Comparison of ENCODE assay signal across 9 cellular contexts in genomic region chr22:17972385-17973181, GRCh38. TPM values are rescaled to one million over a fixed set of nuclear protein-coding genes. Genes with fewer than 3 reads are reported as not detected.
DNase-seq lines count a peak whose midpoint lies in the region; ATAC-seq and TF ChIP-seq lines count a peak whose summit lies in the region.
"Had no signal": no experiment of that assay in that cellular context is flagged by ENCODE, and none has a peak within 500 bp of the region (broad histone marks: within the 10 kb centered on the region; RNA-seq: fewer than 3 reads in every experiment).

No MANE protein-coding gene starts in this region.

- H3K14ac ChIP-seq in neuronal stem cell (ENCODE audit: low read length): no peak overlapping the region

- H3K36me3 Mint-ChIP-seq in Caco-2 (ENCODE audit: insufficient read depth, unreplicated experiment): peaks cover 21% of the 10 kb centered on the region
- no peaks in the 10 kb centered on the region for H3K36me3 Mint-ChIP-seq in activated T-helper 17 cell treated with anti-CD3 and anti-CD28 coated beads, Interleukin-2, amount 50 U/mL, for 72 hours (ENCODE audit: low read depth)

- H2AK5ac ChIP-seq in neuronal stem cell (ENCODE audit: low read depth, low read length): peak overlapping the region; percentile 82

- peak; percentile 51 to 59 for DNase-seq in Caco-2
- DNase-seq in RWPE1 (ENCODE audit: low spot score): peak; percentile 42
- peak; percentile 89 for DNase-seq in fibroblast of the aortic adventitia (ENCODE audit: low read depth)
- no peak for DNase-seq in neuronal stem cell (ENCODE audit: low spot score)
- DNase-seq in NCI-H446 treated with DMSO at 0.1 percent for 48 hours (lab: John Stamatoyannopoulos, UW): no peak
- DNase-seq: NCI-H526 treated with DMSO at 0.1 percent for 48 hours had no signal

- H3K23ac ChIP-seq in neuronal stem cell (ENCODE audit: low read depth, low read length, poor library complexity): peak overlapping the region; percentile 70

- H2BK15ac ChIP-seq in neuronal stem cell (ENCODE audit: low read length): no peak overlapping the region

- H3K4me1 ChIP-seq in Caco-2 (peaks cover 51% of the 10 kb centered on the region), neuronal stem cell (ENCODE audit: control insufficient read depth in 2 of 2, insufficient read depth in 1 of 2, low read depth in 1 of 2, low read length in 2 of 2) (peaks cover 3 to 16% of the 10 kb centered on the region in 2 donors)

- H3K9me3 Mint-ChIP-seq in Caco-2 (ENCODE audit: unreplicated experiment): no peaks in the 10 kb centered on the region
- no peaks in the 10 kb centered on the region for H3K9me3 Mint-ChIP-seq in activated T-helper 17 cell treated with anti-CD3 and anti-CD28 coated beads, Interleukin-2, amount 50 U/mL, for 72 hours

- H3K18ac ChIP-seq in neuronal stem cell (ENCODE audit: low read length): peak overlapping the region; percentile 78

- peak overlapping the region; percentile 76 for H3K4me3 Mint-ChIP-seq in Caco-2 (ENCODE audit: unreplicated experiment)
- no peak overlapping the region for H3K4me3 Mint-ChIP-seq in activated T-helper 17 cell treated with anti-CD3 and anti-CD28 coated beads, Interleukin-2, amount 50 U/mL, for 72 hours

- peak overlapping the region; percentile 28 for H4K91ac ChIP-seq in neuronal stem cell (ENCODE audit: low read depth, low read length, poor library complexity)

- H3K9ac ChIP-seq in neuronal stem cell (ENCODE audit: low read depth, low read length, poor library complexity): no peak overlapping the region

- CTCF ChIA-PET in Caco-2 (lab: Charles Lee): no interaction called here
- CTCF ChIA-PET in RWPE1 (lab: Yijun Ruan, JAX): interaction anchor here (1.0 kb wide), 1 partner anchor 23 kb away, joined by 5 read pairs; no protein-coding TSS in a partner anchor

- H3K27me3 ChIP-seq in Caco-2 (replicated peaks; ENCODE audit: control insufficient read depth, insufficient read depth, low read length) (no peaks in the 10 kb centered on the region), neuronal stem cell (ENCODE audit: control insufficient read depth in 3 of 3, insufficient read depth in 3 of 3, low read depth in 1 of 3, low read length in 3 of 3) (no peaks in the 10 kb centered on the region)

- no peak overlapping the region for H2BK12ac ChIP-seq in neuronal stem cell (ENCODE audit: low read length)

- peak overlapping the region; percentile 99 for H3K27ac Mint-ChIP-seq in Caco-2 (ENCODE audit: unreplicated experiment)
- no peak overlapping the region for H3K27ac Mint-ChIP-seq in activated T-helper 17 cell treated with anti-CD3 and anti-CD28 coated beads, Interleukin-2, amount 50 U/mL, for 72 hours

- H3K36me3 ChIP-seq in Caco-2 (ENCODE audit: control insufficient read depth, insufficient read depth, low read length) (no peaks in the 10 kb centered on the region), neuronal stem cell (replicated peaks in 1 of 2; ENCODE audit: control insufficient read depth in 2 of 2, insufficient read depth in 2 of 2, low read length in 2 of 2) (peaks cover 3 to 4% of the 10 kb centered on the region in 2 donors)

- WGBS in neuronal stem cell (ENCODE audit: extremely low coverage in 2 of 2, insufficient read length in 2 of 2, insufficient replicate concordance in 1 of 2), 2 donors: no CpG with 5 or more reads among the region's 16 CpGs

- peaks cover 4% of the 10 kb centered on the region for H3K79me1 ChIP-seq in neuronal stem cell (ENCODE audit: low read depth, low read length)

- ATAC-seq in activated T-helper 17 cell treated with anti-CD3 and anti-CD28 coated beads, Interleukin-2, amount 50 U/mL, for 72 hours (replicated peaks): no peak
- no peak for ATAC-seq in GM19035 (IDR thresholded peaks at IDR 0.05; ENCODE audit: unreplicated experiment)
- ATAC-seq in HG03135 (IDR thresholded peaks at IDR 0.05; ENCODE audit: unreplicated experiment): no peak

- H2AFZ ChIP-seq in neuronal stem cell (ENCODE audit: low read length): no peak overlapping the region

- H3K4me3 ChIP-seq in Caco-2 (ENCODE audit: low read depth, low read length) (no peak overlapping the region), fibroblast of the aortic adventitia (ENCODE audit: low read depth, low read length) (no peak overlapping the region), neuronal stem cell (ENCODE audit: low read length in 2 of 2) (no peak overlapping the region)

- H2BK5ac ChIP-seq in neuronal stem cell (ENCODE audit: low read length): no peak overlapping the region

- intact Hi-C loops in Caco-2 (cut with micrococcal nuclease; ENCODE audit: unreplicated experiment): loop anchor here (2.0 kb wide), 1 partner anchor 28 kb away; no protein-coding TSS in a partner anchor

- no peaks in the 10 kb centered on the region for H3K27me3 Mint-ChIP-seq in Caco-2 (ENCODE audit: insufficient read depth, unreplicated experiment)
- H3K27me3 Mint-ChIP-seq in activated T-helper 17 cell treated with anti-CD3 and anti-CD28 coated beads, Interleukin-2, amount 50 U/mL, for 72 hours: no peaks in the 10 kb centered on the region

- no peak for TF ChIP-seq CTCF in Caco-2 (IDR thresholded peaks at IDR 0.05; ENCODE audit: insufficient read depth in 1 of 2, low read depth in 1 of 2, low read length in 1 of 2, severe bottlenecking in 1 of 2, unreplicated experiment in 1 of 2)
- TF ChIP-seq CTCF in RWPE1 (conservative IDR thresholded peaks at IDR 0.05; ENCODE audit: low read depth): no peak
- no peak for TF ChIP-seq CTCF in fibroblast of the aortic adventitia (IDR thresholded peaks at IDR 0.05; ENCODE audit: insufficient read depth, low read length)

- no peaks in the 10 kb centered on the region for H3K9me3 ChIP-seq in Caco-2
- no peaks in the 10 kb centered on the region for H3K9me3 ChIP-seq in neuronal stem cell (replicated peaks in 1 of 2; ENCODE audit: control insufficient read depth in 2 of 2, insufficient read depth in 1 of 2, low read depth in 1 of 2, low read length in 2 of 2)

- no TSS peak for BruUV-seq in Caco-2 (replicated peaks; lab: Mats Ljungman, UMichigan)

- H3K4me1 Mint-ChIP-seq in Caco-2 (ENCODE audit: low read depth, unreplicated experiment): peaks cover 45% of the 10 kb centered on the region
- H3K4me1 Mint-ChIP-seq in activated T-helper 17 cell treated with anti-CD3 and anti-CD28 coated beads, Interleukin-2, amount 50 U/mL, for 72 hours: peaks cover 5% of the 10 kb centered on the region

- H3K4ac ChIP-seq in neuronal stem cell (ENCODE audit: low read length): no peak overlapping the region

- no peak overlapping the region for H2BK120ac ChIP-seq in neuronal stem cell (ENCODE audit: low read depth, low read length)

- POLR2A ChIA-PET in Caco-2 (lab: Charles Lee) (no interaction called here), RWPE1 (lab: Yijun Ruan, JAX; ENCODE audit: low non-redundant PET) (no interaction called here)

- no peak overlapping the region for H3K4me2 ChIP-seq in neuronal stem cell (ENCODE audit: insufficient read depth, low read length, poor library complexity, severe bottlenecking)

- H4K8ac ChIP-seq in neuronal stem cell (ENCODE audit: low read depth, low read length): no peak overlapping the region

- H3K27ac ChIP-seq in RWPE1 (peak overlapping the region; percentile 95), neuronal stem cell (replicated peaks; ENCODE audit: low read length) (no peak overlapping the region)

RNA-seq across cellular contexts. Expression of gene MICAL3, which starts 51.8 kb away (rescaled TPM):
- total RNA-seq in Caco-2 (2022): 65.6 and 74.0 TPM in 2 replicates
- 18.8 and 20.5 TPM in 2 replicates for total RNA-seq in fibroblast of the aortic adventitia (ENCODE audit: low replicate concordance)
- polyA plus RNA-seq in neuronal stem cell (2013, experiment 1 of 2): 9.6 TPM
- 9.0 TPM for polyA plus RNA-seq in neuronal stem cell (2013, experiment 2 of 2)
- 10 to 100 TPM; 28.7 to 38.5 TPM for total RNA-seq in activated T-helper 17 cell treated with anti-CD3 and anti-CD28 coated beads, Interleukin-2, amount 50 U/mL, for 72 hours

Comparison
In these comparisons a context has a peak if more than half of its experiments do, and no peak if none do; other contexts are left out.
1. DNase-seq: peak in Caco-2 (2 of 2), RWPE1 (single experiment) and fibroblast of the aortic adventitia (single experiment); none in neuronal stem cell (single experiment) and NCI-H446 treated with DMSO at 0.1 percent for 48 hours (single experiment).